In genomic region chr7:83985766-83986165, GRCh38 we compare ENCODE assay signal across 25 cellular contexts.
"Had no signal": no experiment of that assay in that cellular context is flagged by ENCODE, and none has a peak within 500 bp of the region (broad histone marks: within the 10 kb centered on the region; RNA-seq: fewer than 3 reads in every experiment).

No MANE protein-coding gene starts in this region.

- H3K36me3 ChIP-seq: gastroesophageal sphincter, heart left ventricle, left lung, stomach, thyroid gland, vagina had no signal

- H3K4me2 ChIP-seq: hepatocyte had no signal

- H2AFZ ChIP-seq: hepatocyte had no signal

- H3K79me2 ChIP-seq: hepatocyte had no signal

- FAIRE-seq: islet of Langerhans had no signal

- H3K4me1 Mint-ChIP-seq: stimulated activated effector memory CD8-positive, alpha-beta T cell treated with anti-CD3 and anti-CD28 coated beads, Interleukin-12 subunit alpha, Interleukin-12 subunit beta, amount 100 ng/mL, for 72 hours had no signal

- H3K27ac ChIP-seq: dorsolateral prefrontal cortex, foreskin keratinocyte, gastroesophageal sphincter, heart left ventricle, hepatocyte, left lung, psoas muscle, stomach, thyroid gland, vagina had no signal

- H3K36me3 Mint-ChIP-seq: naive thymus-derived CD4-positive, alpha-beta T cell; stimulated activated effector memory CD8-positive, alpha-beta T cell treated with anti-CD3 and anti-CD28 coated beads, Interleukin-12 subunit alpha, Interleukin-12 subunit beta, amount 100 ng/mL, for 72 hours had no signal

- H3K9me3 ChIP-seq: gastroesophageal sphincter, heart left ventricle, left lung, psoas muscle, sigmoid colon, stomach, thyroid gland, vagina had no signal

- H3K4me3 Mint-ChIP-seq: naive thymus-derived CD4-positive, alpha-beta T cell; nephron progenitor cell; stimulated activated effector memory CD8-positive, alpha-beta T cell treated with anti-CD3 and anti-CD28 coated beads, Interleukin-12 subunit alpha, Interleukin-12 subunit beta, amount 100 ng/mL, for 72 hours had no signal

- H3K27me3 Mint-ChIP-seq: naive thymus-derived CD4-positive, alpha-beta T cell had no signal

- DNase-seq: dorsolateral prefrontal cortex; effector CD4-positive, alpha-beta T cell; foreskin keratinocyte; heart left ventricle; left cardiac atrium; left lung; mesendoderm; midbrain; naive thymus-derived CD4-positive, alpha-beta T cell; nephron progenitor cell; nucleus accumbens; psoas muscle; right cardiac atrium; sigmoid colon; stimulated activated CD4-positive, alpha-beta T cell treated with anti-CD3 and anti-CD28 coated beads, Interleukin-2, amount 100 ng/mL, for 24 hours; stimulated activated CD4-positive, alpha-beta T cell treated with anti-CD3 and anti-CD28 coated beads, Interleukin-4, amount 100 ng/mL, for 24 hours; stimulated activated naive CD4-positive, alpha-beta T cell treated with Interleukin-2 at 50 U/mL for 16 hours; stomach; thyroid gland; trophoblast cell had no signal

- H3K4me3 ChIP-seq: dorsolateral prefrontal cortex, gastroesophageal sphincter, heart left ventricle, hepatocyte, left lung, psoas muscle, sigmoid colon, stomach, thyroid gland, vagina had no signal

- H3K27ac Mint-ChIP-seq: stimulated activated effector memory CD8-positive, alpha-beta T cell treated with anti-CD3 and anti-CD28 coated beads, Interleukin-12 subunit alpha, Interleukin-12 subunit beta, amount 100 ng/mL, for 72 hours had no signal

- H3K4me1 ChIP-seq: foreskin keratinocyte, left lung, psoas muscle, stomach, thyroid gland, vagina had no signal

- H3K9me3 Mint-ChIP-seq: naive thymus-derived CD4-positive, alpha-beta T cell had no signal

- H3K27me3 ChIP-seq: dorsolateral prefrontal cortex, foreskin keratinocyte, gastroesophageal sphincter, heart left ventricle, hepatocyte, left lung, sigmoid colon, stomach, thyroid gland, vagina had no signal

- ATAC-seq: foreskin keratinocyte; gastroesophageal sphincter; heart left ventricle; left cardiac atrium; left lung; naive thymus-derived CD4-positive, alpha-beta T cell; psoas muscle; right cardiac atrium; stimulated activated effector memory CD8-positive, alpha-beta T cell treated with anti-CD3 and anti-CD28 coated beads, Interleukin-12 subunit alpha, Interleukin-12 subunit beta, amount 100 ng/mL, for 72 hours had no signal
